11 cellular contexts compared by ENCODE assay signal in genomic region chr11:125344846-125345705, GRCh38.
DNase-seq lines count a peak whose midpoint lies in the region; ATAC-seq and TF ChIP-seq lines count a peak whose summit lies in the region.
"Had no signal": no experiment of that assay in that cellular context is flagged by ENCODE, and none has a peak within 500 bp of the region (broad histone marks: within the 10 kb centered on the region; RNA-seq: fewer than 3 reads in every experiment).

No MANE protein-coding gene starts in this region.

- H3K27ac Mint-ChIP-seq in activated T-helper 2 cell treated with anti-CD3 and anti-CD28 coated beads, Interferon-gamma antibody, Interleukin-2, Interleukin-4, amounts not matched to agents 10 μg/mL and 5 μg/mL and 100 μg/mL, durations not matched to agents 14 hours and 24 hours and 36 hours: no peak overlapping the region

- DNase-seq in cerebellar cortex (ENCODE audit: low spot score): peak; percentile 16
- DNase-seq in head of caudate nucleus: peak in 27 of 42 donors; percentile 11 to 73 (median 50)
- DNase-seq in omental fat pad (ENCODE audit: low spot score): no peak
- DNase-seq in activated T-helper 2 cell treated with anti-CD3 and anti-CD28 coated beads, Interferon-gamma antibody, Interleukin-2, Interleukin-4, amounts not matched to agents 10 μg/mL and 5 μg/mL and 100 μg/mL, durations not matched to agents 14 hours and 24 hours and 36 hours (ENCODE audit: low spot score): no peak
- no peak for DNase-seq in NCI-H510A treated with DMSO at 0.1 percent for 48 hours (lab: John Stamatoyannopoulos, UW)
- DNase-seq: amniotic stem cell, DMS153 had no signal

- no peak for TF ChIP-seq CTCF in omental fat pad (IDR thresholded peaks at IDR 0.05)

- ATAC-seq in omental fat pad (ENCODE audit: low FRiP score) (peak; percentile 1), GM21360 (IDR thresholded peaks at IDR 0.05; ENCODE audit: unreplicated experiment) (no peak)

- H3K27ac ChIP-seq in temporal lobe (ENCODE audit: low read depth, low read length): peak overlapping the region; percentile 82

- H3K4me1 Mint-ChIP-seq in activated T-helper 2 cell treated with anti-CD3 and anti-CD28 coated beads, Interferon-gamma antibody, Interleukin-2, Interleukin-4, amounts not matched to agents 10 μg/mL and 5 μg/mL and 100 μg/mL, durations not matched to agents 14 hours and 24 hours and 36 hours (ENCODE audit: low read depth): no peaks in the 10 kb centered on the region

- H3K4me3 Mint-ChIP-seq in activated T-helper 2 cell treated with anti-CD3 and anti-CD28 coated beads, Interferon-gamma antibody, Interleukin-2, Interleukin-4, amounts not matched to agents 10 μg/mL and 5 μg/mL and 100 μg/mL, durations not matched to agents 14 hours and 24 hours and 36 hours (ENCODE audit: low read depth): no peak overlapping the region
- H3K4me3 Mint-ChIP-seq: mesothelial cell of epicardium had no signal

- peaks cover 3% of the 10 kb centered on the region for H3K27me3 Mint-ChIP-seq in activated T-helper 2 cell treated with anti-CD3 and anti-CD28 coated beads, Interferon-gamma antibody, Interleukin-2, Interleukin-4, amounts not matched to agents 10 μg/mL and 5 μg/mL and 100 μg/mL, durations not matched to agents 14 hours and 24 hours and 36 hours (ENCODE audit: low read depth)

- no peaks in the 10 kb centered on the region for H3K9me3 Mint-ChIP-seq in activated T-helper 2 cell treated with anti-CD3 and anti-CD28 coated beads, Interferon-gamma antibody, Interleukin-2, Interleukin-4, amounts not matched to agents 10 μg/mL and 5 μg/mL and 100 μg/mL, durations not matched to agents 14 hours and 24 hours and 36 hours
- H3K9me3 Mint-ChIP-seq: CD4-positive, alpha-beta memory T cell; mesothelial cell of epicardium had no signal

- H3K36me3 Mint-ChIP-seq in activated T-helper 2 cell treated with anti-CD3 and anti-CD28 coated beads, Interferon-gamma antibody, Interleukin-2, Interleukin-4, amounts not matched to agents 10 μg/mL and 5 μg/mL and 100 μg/mL, durations not matched to agents 14 hours and 24 hours and 36 hours (ENCODE audit: low read depth): no peaks in the 10 kb centered on the region
- H3K36me3 Mint-ChIP-seq: CD4-positive, alpha-beta memory T cell; mesothelial cell of epicardium had no signal

- intact Hi-C loops in head of caudate nucleus (cut with DNase I): loop anchor here (5.0 kb wide), 2 partner anchors 178 to 383 kb away; no protein-coding TSS in a partner anchor
- intact Hi-C loops in activated T-helper 2 cell treated with anti-CD3 and anti-CD28 coated beads, Interferon-gamma antibody, Interleukin-2, Interleukin-4, amounts not matched to agents 10 μg/mL and 5 μg/mL and 100 μg/mL, durations not matched to agents 14 hours and 24 hours and 36 hours (cut with micrococcal nuclease): loop anchor here (1.0 kb wide), 1 partner anchor 383 kb away; no protein-coding TSS in a partner anchor

Comparison
In these comparisons a context has a peak if more than half of its experiments do, and no peak if none do; other contexts are left out.
1. DNase-seq: peak in cerebellar cortex (single experiment) and head of caudate nucleus (27 of 42); none in omental fat pad (single experiment), activated T-helper 2 cell treated with anti-CD3 and anti-CD28 coated beads, Interferon-gamma antibody, Interleukin-2, Interleukin-4, amounts not matched to agents 10 μg/mL and 5 μg/mL and 100 μg/mL, durations not matched to agents 14 hours and 24 hours and 36 hours (single experiment) and NCI-H510A treated with DMSO at 0.1 percent for 48 hours (single experiment).